ENCODE assay signal across 15 cellular contexts in the genomic region with DNA sequence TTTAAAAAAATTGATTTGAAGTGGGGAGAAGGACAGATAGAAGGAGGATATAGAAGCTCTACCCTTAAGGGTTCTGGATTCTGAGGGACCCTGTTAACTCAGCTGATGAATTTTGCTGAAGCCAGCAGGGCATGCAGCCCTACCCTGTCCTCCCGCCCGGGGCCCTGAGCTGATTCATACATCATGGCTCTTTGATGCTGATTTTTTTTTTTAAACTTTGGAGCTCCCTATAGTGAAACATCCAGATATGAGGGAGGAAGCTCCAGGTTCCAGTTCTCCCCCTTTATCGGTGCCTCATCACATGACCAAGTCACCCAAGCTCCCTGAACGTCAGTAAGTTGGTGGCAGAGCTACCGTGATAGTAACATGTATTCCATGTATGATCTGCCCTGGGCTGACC. TPM values are rescaled to one million over a fixed set of nuclear protein-coding genes. Genes with fewer than 3 reads are reported as not detected.
DNase-seq lines count a peak whose midpoint lies in the region; ATAC-seq and TF ChIP-seq lines count a peak whose summit lies in the region.
"Had no signal": no experiment of that assay in that cellular context is flagged by ENCODE, and none has a peak within 500 bp of the region (broad histone marks: within the 10 kb centered on the region; RNA-seq: fewer than 3 reads in every experiment).

No MANE protein-coding gene starts in this region.

- ATAC-seq in psoas muscle (no peak), GM18520 (IDR thresholded peaks at IDR 0.05; ENCODE audit: unreplicated experiment) (no peak), HG02763 (IDR thresholded peaks at IDR 0.05; ENCODE audit: unreplicated experiment) (no peak)
- ATAC-seq: naive thymus-derived CD8-positive, alpha-beta T cell; T-cell had no signal

- WGBS in psoas muscle, 3 donors, result 18 to 53% (median 27%) methylated on average over 5 of the region's 5 CpGs

- TF ChIP-seq CTCF in psoas muscle (IDR thresholded peaks at IDR 0.05), result no peak

- peaks cover 48% of the 10 kb centered on the region for H3K36me3 ChIP-seq in adipocyte (ENCODE audit: control insufficient read depth, insufficient read depth, low read length, severe bottlenecking)
- peaks cover 0 to 44% of the 10 kb centered on the region in 2 donors for H3K36me3 ChIP-seq in psoas muscle (ENCODE audit: insufficient read depth in 1 of 2, low read depth in 1 of 2)
- H3K36me3 ChIP-seq: colonic mucosa had no signal

- H3K4me1 ChIP-seq in adipocyte (ENCODE audit: control insufficient read depth, insufficient read depth, low read length), result peaks cover 57% of the 10 kb centered on the region
- peaks cover 30% of the 10 kb centered on the region for H3K4me1 ChIP-seq in psoas muscle

- no peaks in the 10 kb centered on the region for H3K9me3 ChIP-seq in adipocyte (ENCODE audit: control insufficient read depth, low read length)
- H3K9me3 ChIP-seq in psoas muscle, result no peaks in the 10 kb centered on the region
- H3K9me3 ChIP-seq: colonic mucosa had no signal

- no peaks in the 10 kb centered on the region for H3K27me3 ChIP-seq in adipocyte (replicated peaks; ENCODE audit: control insufficient read depth, insufficient read depth, low read length)
- no peaks in the 10 kb centered on the region for H3K27me3 ChIP-seq in psoas muscle (ENCODE audit: insufficient read depth in 3 of 3, low read length in 2 of 3)
- H3K27me3 ChIP-seq: colonic mucosa had no signal

- intact Hi-C loops in psoas muscle (cut with DNase I), result loop anchor here in 1 of 2 donors (5.0 kb wide), 1 partner anchor 42 kb away; no protein-coding TSS in a partner anchor

- H3K9ac ChIP-seq in adipocyte (ENCODE audit: low read length), result peak overlapping the region; percentile 80

- no peak overlapping the region for H3K4me3 ChIP-seq in adipocyte (ENCODE audit: low read length)
- no peak overlapping the region for H3K4me3 ChIP-seq in psoas muscle
- H3K4me3 ChIP-seq: colonic mucosa, skin epidermis had no signal

- H3K27ac ChIP-seq in psoas muscle, result peak overlapping the region; percentile 20
- no peak overlapping the region for H3K27ac ChIP-seq in caudate nucleus (ENCODE audit: low read depth, low read length)
- H3K27ac ChIP-seq: colonic mucosa had no signal

- peak; percentile 91 for DNase-seq in ELR (ENCODE audit: low read depth)
- DNase-seq in adipocyte (ENCODE audit: low read depth), result peak; percentile 83
- peak; percentile 80 for DNase-seq in fibroblast of peridontal ligament (ENCODE audit: extremely low read depth)
- no peak for DNase-seq in psoas muscle
- no peak for DNase-seq in caudate nucleus (lab: John Stamatoyannopoulos, UW)
- DNase-seq in mesenteric fat pad (ENCODE audit: low spot score), result no peak
- DNase-seq: activated gamma-delta T cell treated with Interleukin-2 at 50 U/mL for 16 hours; CD4-positive, alpha-beta memory T cell; colonic mucosa; naive thymus-derived CD8-positive, alpha-beta T cell; NCI-H1930; T-cell had no signal

RNA-seq across cellular contexts. Expression of a gene that starts 26.1 kb away (rescaled TPM):
- total RNA-seq in psoas muscle (100 to 1,000 TPM; 175 to 687 (median 372) TPM), mesenteric fat pad (1,881 TPM)
- polyA plus RNA-seq in psoas muscle, result 100 to 1,000 TPM; 111 to 331 (median 170) TPM
- total RNA-seq: naive thymus-derived CD8-positive, alpha-beta T cell had no signal
- polyA plus RNA-seq: naive thymus-derived CD8-positive, alpha-beta T cell had no signal

Comparison
In these comparisons a context has a peak if more than half of its experiments do, and no peak if none do; other contexts are left out.
1. DNase-seq: peak in ELR (single experiment), adipocyte (single experiment) and fibroblast of peridontal ligament (single experiment); none in psoas muscle (0 of 2), caudate nucleus (0 of 61) and mesenteric fat pad (single experiment).